In genomic region chrX:131068945-131069719, GRCh38 we compare ENCODE assay signal across 10 cellular contexts. TPM values are rescaled to one million over a fixed set of nuclear protein-coding genes. Genes with fewer than 3 reads are reported as not detected.
DNase-seq lines count a peak whose midpoint lies in the region; ATAC-seq and TF ChIP-seq lines count a peak whose summit lies in the region.
"Had no signal": no experiment of that assay in that cellular context is flagged by ENCODE, and none has a peak within 500 bp of the region (broad histone marks: within the 10 kb centered on the region; RNA-seq: fewer than 3 reads in every experiment).

No MANE protein-coding gene starts in this region.

- H3K36me3 ChIP-seq in GM23338 (ENCODE audit: insufficient read depth) (no peaks in the 10 kb centered on the region), OCI-LY1 (ENCODE audit: insufficient read depth, low read length) (no peaks in the 10 kb centered on the region), upper lobe of right lung (no peaks in the 10 kb centered on the region)

- H4K20me1 ChIP-seq in GM23338 (replicated peaks; ENCODE audit: insufficient read depth) (no peaks in the 10 kb centered on the region), OCI-LY1 (ENCODE audit: insufficient read depth, low read length) (no peaks in the 10 kb centered on the region)

- H3K27ac ChIP-seq in GM23338 (ENCODE audit: low read depth): no peak overlapping the region
- H3K27ac ChIP-seq in OCI-LY1 (ENCODE audit: low read depth, low read length, poor library complexity, severe bottlenecking): no peak overlapping the region
- no peak overlapping the region for H3K27ac ChIP-seq in upper lobe of right lung

- H3K27me3 Mint-ChIP-seq in GM23338 (ENCODE audit: insufficient read depth, low read depth, poor library complexity) (peaks cover 36% of the 10 kb centered on the region), immature natural killer cell (ENCODE audit: low read depth in 3 of 3) (peaks cover 8 to 20% (median 10%) of the 10 kb centered on the region in 3 donors)

- no peaks in the 10 kb centered on the region for H3K9me3 ChIP-seq in OCI-LY1 (ENCODE audit: low read length)
- no peaks in the 10 kb centered on the region for H3K9me3 ChIP-seq in upper lobe of right lung

- ATAC-seq in GM23338 (peak; percentile 62), upper lobe of right lung (no peak), omental fat pad (ENCODE audit: low FRiP score) (no peak), GM18870 (IDR thresholded peaks at IDR 0.05; ENCODE audit: unreplicated experiment) (no peak)
- ATAC-seq: stimulated activated effector memory CD8-positive, alpha-beta T cell treated with anti-CD3 and anti-CD28 coated beads, Interleukin-12 subunit alpha, Interleukin-12 subunit beta, amount 100 ng/mL, for 72 hours had no signal

- H2AFZ ChIP-seq in GM23338: no peak overlapping the region
- no peak overlapping the region for H2AFZ ChIP-seq in OCI-LY1 (ENCODE audit: low read length)

- H3K9me2 ChIP-seq in GM23338 (ENCODE audit: insufficient read depth) (no peaks in the 10 kb centered on the region), OCI-LY1 (ENCODE audit: low read depth, low read length) (no peaks in the 10 kb centered on the region)

- DNase-seq in ELF-1 (ENCODE audit: low read depth, low spot score) (peak; percentile 94), GM23338 (ENCODE audit: low spot score) (peak; percentile 84), hypothalamus (lab: John Stamatoyannopoulos, UW) (peak in 27 of 51 donors; percentile 1 to 42 (median 13)), upper lobe of right lung (no peak), omental fat pad (ENCODE audit: low spot score) (no peak), immature natural killer cell (no peak)

- H3F3A ChIP-seq in GM23338 (replicated peaks; ENCODE audit: low read depth) (no peaks in the 10 kb centered on the region), OCI-LY1 (ENCODE audit: insufficient read depth, low read length) (no peaks in the 10 kb centered on the region)

- H3K9me3 Mint-ChIP-seq in GM23338: no peaks in the 10 kb centered on the region
- peaks cover 0 to 3% (median 0%) of the 10 kb centered on the region in 6 donors for H3K9me3 Mint-ChIP-seq in immature natural killer cell
- H3K9me3 Mint-ChIP-seq: stimulated activated effector memory CD8-positive, alpha-beta T cell treated with anti-CD3 and anti-CD28 coated beads, Interleukin-12 subunit alpha, Interleukin-12 subunit beta, amount 100 ng/mL, for 72 hours had no signal

- peak overlapping the region; percentile 76 for H3K4me2 ChIP-seq in GM23338
- H3K4me2 ChIP-seq in OCI-LY1 (ENCODE audit: low read length): no peak overlapping the region

- H3K4me3 Mint-ChIP-seq in GM23338: no peak overlapping the region
- no peak overlapping the region for H3K4me3 Mint-ChIP-seq in immature natural killer cell
- H3K4me3 Mint-ChIP-seq: stimulated activated effector memory CD8-positive, alpha-beta T cell treated with anti-CD3 and anti-CD28 coated beads, Interleukin-12 subunit alpha, Interleukin-12 subunit beta, amount 100 ng/mL, for 72 hours had no signal

- H3K27ac Mint-ChIP-seq in GM23338 (no peak overlapping the region), immature natural killer cell (no peak overlapping the region)
- H3K27ac Mint-ChIP-seq: stimulated activated effector memory CD8-positive, alpha-beta T cell treated with anti-CD3 and anti-CD28 coated beads, Interleukin-12 subunit alpha, Interleukin-12 subunit beta, amount 100 ng/mL, for 72 hours had no signal

- H3K79me2 ChIP-seq in GM23338 (replicated peaks; ENCODE audit: insufficient read depth) (no peaks in the 10 kb centered on the region), OCI-LY1 (ENCODE audit: insufficient read depth, low read length) (no peaks in the 10 kb centered on the region)

- H3K9ac ChIP-seq in OCI-LY1 (ENCODE audit: low read length): no peak overlapping the region

- intact Hi-C loops in upper lobe of right lung (cut with DNase I): no loop called here

- H3K4me1 ChIP-seq in GM23338 (ENCODE audit: insufficient read depth) (peaks cover 16% of the 10 kb centered on the region), OCI-LY1 (ENCODE audit: insufficient read depth, low read length, severe bottlenecking) (no peaks in the 10 kb centered on the region), upper lobe of right lung (no peaks in the 10 kb centered on the region)

- H3K27me3 ChIP-seq in GM23338 (ENCODE audit: insufficient read depth): peaks cover 71% of the 10 kb centered on the region
- H3K27me3 ChIP-seq in OCI-LY1 (ENCODE audit: insufficient read depth, low read length): no peaks in the 10 kb centered on the region
- peaks cover 11% of the 10 kb centered on the region for H3K27me3 ChIP-seq in upper lobe of right lung

- TF ChIP-seq CTCF in GM23338 (conservative IDR thresholded peaks at IDR 0.05; ENCODE audit: low read depth in 2 of 2) (peak; percentile 51 to 72), OCI-LY1 (IDR thresholded peaks at IDR 0.05; ENCODE audit: low read length) (peak; percentile 55; the same call in 1 of the 2 replicates), upper lobe of right lung (IDR thresholded peaks at IDR 0.05) (peak; percentile 25), omental fat pad (IDR thresholded peaks at IDR 0.05) (no peak)

- H3K4me1 Mint-ChIP-seq in GM23338: peaks cover 29% of the 10 kb centered on the region
- H3K4me1 Mint-ChIP-seq in immature natural killer cell: peaks cover 0 to 2% of the 10 kb centered on the region in 2 donors
- H3K4me1 Mint-ChIP-seq: stimulated activated effector memory CD8-positive, alpha-beta T cell treated with anti-CD3 and anti-CD28 coated beads, Interleukin-12 subunit alpha, Interleukin-12 subunit beta, amount 100 ng/mL, for 72 hours had no signal

- H3K4me3 ChIP-seq in GM23338: peak overlapping the region; percentile 50
- H3K4me3 ChIP-seq in OCI-LY1 (ENCODE audit: low read depth, low read length, poor library complexity, severe bottlenecking): no peak overlapping the region
- H3K4me3 ChIP-seq in upper lobe of right lung: no peak overlapping the region

- H3K36me3 Mint-ChIP-seq in GM23338 (ENCODE audit: low read depth) (no peaks in the 10 kb centered on the region), immature natural killer cell (no peaks in the 10 kb centered on the region)
- H3K36me3 Mint-ChIP-seq: stimulated activated effector memory CD8-positive, alpha-beta T cell treated with anti-CD3 and anti-CD28 coated beads, Interleukin-12 subunit alpha, Interleukin-12 subunit beta, amount 100 ng/mL, for 72 hours had no signal

TF ChIP-seq in GM23338, 12 proteins besides CTCF, POLR2A, EP300 and RAD21 (continues in another document):
- TF ChIP-seq ZNF114 (CRISPR knock-in tag; IDR thresholded peaks at IDR 0.05) (no peak), EZH2phosphoT487 (IDR thresholded peaks at IDR 0.05; ENCODE audit: unreplicated experiment) (no peak), JUNB (IDR thresholded peaks at IDR 0.05; ENCODE audit: unreplicated experiment) (no peak), NANOG (IDR thresholded peaks at IDR 0.05; ENCODE audit: borderline replicate concordance) (no peak), EZH2 (IDR thresholded peaks at IDR 0.05; ENCODE audit: low read depth, unreplicated experiment) (no peak), POLR2AphosphoS5 (IDR thresholded peaks at IDR 0.05; ENCODE audit: low read depth) (no peak), CREB1 (CRISPR knock-in tag; IDR thresholded peaks at IDR 0.05; ENCODE audit: low read depth) (no peak), ZNF331 (CRISPR knock-in tag; IDR thresholded peaks at IDR 0.05; ENCODE audit: low read depth) (no peak), STAT1 (IDR thresholded peaks at IDR 0.05; ENCODE audit: unreplicated experiment) (no peak)
- TF ChIP-seq, protein P1, sequence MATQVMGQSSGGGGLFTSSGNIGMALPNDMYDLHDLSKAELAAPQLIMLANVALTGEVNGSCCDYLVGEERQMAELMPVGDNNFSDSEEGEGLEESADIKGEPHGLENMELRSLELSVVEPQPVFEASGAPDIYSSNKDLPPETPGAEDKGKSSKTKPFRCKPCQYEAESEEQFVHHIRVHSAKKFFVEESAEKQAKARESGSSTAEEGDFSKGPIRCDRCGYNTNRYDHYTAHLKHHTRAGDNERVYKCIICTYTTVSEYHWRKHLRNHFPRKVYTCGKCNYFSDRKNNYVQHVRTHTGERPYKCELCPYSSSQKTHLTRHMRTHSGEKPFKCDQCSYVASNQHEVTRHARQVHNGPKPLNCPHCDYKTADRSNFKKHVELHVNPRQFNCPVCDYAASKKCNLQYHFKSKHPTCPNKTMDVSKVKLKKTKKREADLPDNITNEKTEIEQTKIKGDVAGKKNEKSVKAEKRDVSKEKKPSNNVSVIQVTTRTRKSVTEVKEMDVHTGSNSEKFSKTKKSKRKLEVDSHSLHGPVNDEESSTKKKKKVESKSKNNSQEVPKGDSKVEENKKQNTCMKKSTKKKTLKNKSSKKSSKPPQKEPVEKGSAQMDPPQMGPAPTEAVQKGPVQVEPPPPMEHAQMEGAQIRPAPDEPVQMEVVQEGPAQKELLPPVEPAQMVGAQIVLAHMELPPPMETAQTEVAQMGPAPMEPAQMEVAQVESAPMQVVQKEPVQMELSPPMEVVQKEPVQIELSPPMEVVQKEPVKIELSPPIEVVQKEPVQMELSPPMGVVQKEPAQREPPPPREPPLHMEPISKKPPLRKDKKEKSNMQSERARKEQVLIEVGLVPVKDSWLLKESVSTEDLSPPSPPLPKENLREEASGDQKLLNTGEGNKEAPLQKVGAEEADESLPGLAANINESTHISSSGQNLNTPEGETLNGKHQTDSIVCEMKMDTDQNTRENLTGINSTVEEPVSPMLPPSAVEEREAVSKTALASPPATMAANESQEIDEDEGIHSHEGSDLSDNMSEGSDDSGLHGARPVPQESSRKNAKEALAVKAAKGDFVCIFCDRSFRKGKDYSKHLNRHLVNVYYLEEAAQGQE (IDR thresholded peaks at IDR 0.05; ENCODE audit: unreplicated experiment): no peak
- TF ChIP-seq, protein P2, sequence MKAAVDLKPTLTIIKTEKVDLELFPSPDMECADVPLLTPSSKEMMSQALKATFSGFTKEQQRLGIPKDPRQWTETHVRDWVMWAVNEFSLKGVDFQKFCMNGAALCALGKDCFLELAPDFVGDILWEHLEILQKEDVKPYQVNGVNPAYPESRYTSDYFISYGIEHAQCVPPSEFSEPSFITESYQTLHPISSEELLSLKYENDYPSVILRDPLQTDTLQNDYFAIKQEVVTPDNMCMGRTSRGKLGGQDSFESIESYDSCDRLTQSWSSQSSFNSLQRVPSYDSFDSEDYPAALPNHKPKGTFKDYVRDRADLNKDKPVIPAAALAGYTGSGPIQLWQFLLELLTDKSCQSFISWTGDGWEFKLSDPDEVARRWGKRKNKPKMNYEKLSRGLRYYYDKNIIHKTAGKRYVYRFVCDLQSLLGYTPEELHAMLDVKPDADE (IDR thresholded peaks at IDR 0.05): no peak

RNA-seq across cellular contexts. Expression of gene ARHGAP36, which starts 11.0 kb away (rescaled TPM):
- total RNA-seq in GM23338 (2014; rRNA removed; shearing (Covaris generic)): 0.21 TPM in 1 of 2 replicates, not detected in the other
- polyA plus RNA-seq in GM23338 (2016; fragmentation: Nextera tagmentation; extraction: Ambion mirVana) (0.14 TPM in 1 of 2 replicates, not detected in the other), immature natural killer cell (not detected)
- total RNA-seq in upper lobe of right lung (not detected), omental fat pad (not detected)
- total RNA-seq: glomerular endothelial cell had no signal

Comparison
In these comparisons a context has a peak if more than half of its experiments do, and no peak if none do; other contexts are left out.
1. DNase-seq: peak in ELF-1 (single experiment), GM23338 (single experiment) and hypothalamus (27 of 51); none in upper lobe of right lung (single experiment), omental fat pad (single experiment) and immature natural killer cell (0 of 3).
2. CTCF ChIP-seq: peak in GM23338 (2 of 2), OCI-LY1 (single experiment) and upper lobe of right lung (single experiment); none in omental fat pad (0 of 3).